Comparison of ENCODE assay signal across 25 cellular contexts in the genomic region with DNA sequence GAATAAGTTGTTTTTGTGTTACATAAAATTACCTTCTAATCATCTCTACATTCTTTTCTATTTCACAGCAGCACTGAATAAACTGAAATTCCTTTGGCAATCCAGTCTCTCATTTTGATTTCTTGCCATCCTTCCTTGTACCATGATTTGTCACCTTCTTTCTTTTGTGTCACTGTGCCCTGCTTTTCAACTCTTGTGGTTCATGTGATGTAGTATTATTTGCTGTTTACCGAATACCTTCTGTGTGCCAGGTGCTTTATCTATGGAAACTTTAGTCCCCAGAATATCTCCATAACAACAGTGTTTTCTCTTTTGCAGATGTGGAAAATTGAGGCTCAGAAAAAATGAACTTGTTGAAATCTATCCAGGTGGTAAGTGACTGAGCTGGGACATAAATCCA.
"Had no signal": no experiment of that assay in that cellular context is flagged by ENCODE, and none has a peak within 500 bp of the region (broad histone marks: within the 10 kb centered on the region; RNA-seq: fewer than 3 reads in every experiment).

No MANE protein-coding gene starts in this region.

- H3K9me3 ChIP-seq: adrenal gland had no signal

- H3K4me1 ChIP-seq: adrenal gland had no signal

- H3K4me3 ChIP-seq: adrenal gland, coronary artery, dorsolateral prefrontal cortex had no signal

- ATAC-seq: activated CD4-positive, alpha-beta T cell treated with anti-CD3 and anti-CD28 coated beads for 36 hours; activated CD8-positive, alpha-beta memory T cell treated with anti-CD3 and anti-CD28 coated beads, Interleukin-2, amount 10 ng/mL, durations not matched to agents 7 days and 5 days; activated CD8-positive, alpha-beta T cell treated with anti-CD3 and anti-CD28 coated beads, Interleukin-2, amount 10 ng/mL, durations not matched to agents 7 days and 5 days; activated naive CD8-positive, alpha-beta T cell treated with anti-CD3 and anti-CD28 coated beads, Interleukin-2, amount 50 U/mL, for 24 hours; esophagus mucosa had no signal

- H3K36me3 ChIP-seq: adrenal gland had no signal

- H3K27me3 ChIP-seq: adrenal gland, dorsolateral prefrontal cortex had no signal

- DNase-seq: activated CD4-positive, alpha-beta memory T cell treated with anti-CD3 and anti-CD28 coated beads for 36 hours; activated CD4-positive, alpha-beta T cell treated with anti-CD3 and anti-CD28 coated beads for 36 hours; activated CD4-positive, alpha-beta T cell treated with anti-CD3 and anti-CD28 coated beads, Interleukin-2, amount 10 ng/mL, durations not matched to agents 24 days and 14 days; activated CD4-positive, CD25-positive, alpha-beta regulatory T cell; activated CD4-positive, CD25-positive, alpha-beta regulatory T cell treated with anti-CD3 and anti-CD28 coated beads, Interleukin-2, amount 50 U/mL, for 72 hours; activated CD8-positive, alpha-beta memory T cell treated with anti-CD3 and anti-CD28 coated beads, Interleukin-2, amount 10 ng/mL, durations not matched to agents 7 days and 5 days; activated CD8-positive, alpha-beta memory T cell treated with anti-CD3 and anti-CD28 coated beads, Interleukin-2, amount 50 U/mL, for 4 hours; activated CD8-positive, alpha-beta T cell treated with anti-CD3 and anti-CD28 coated beads, Interleukin-2, amount 10 ng/mL, durations not matched to agents 7 days and 5 days; activated effector memory CD4-positive, alpha-beta T cell treated with anti-CD3 and anti-CD28 coated beads, Interleukin-2, amount 50 U/mL, for 16 hours; activated naive CD4-positive, alpha-beta T cell treated with anti-CD3 and anti-CD28 coated beads for 36 hours; activated naive CD8-positive, alpha-beta T cell treated with anti-CD3 and anti-CD28 coated beads for 36 hours; activated naive CD8-positive, alpha-beta T cell treated with anti-CD3 and anti-CD28 coated beads, Interleukin-2, amount 50 U/mL, for 24 hours; activated T-cell treated with anti-CD3 and anti-CD28 coated beads, Interleukin-2, amount 50 U/mL, for 1 hour; activated T-cell treated with anti-CD3 and anti-CD28 coated beads, Interleukin-2, amount 50 U/mL, for 48 hours; adrenal gland; amygdala; aorta; dorsolateral prefrontal cortex; effector memory CD4-positive, alpha-beta T cell; endodermal cell; foreskin fibroblast; head of caudate nucleus; hippocampal formation had no signal

- H3K27ac ChIP-seq: adrenal gland, coronary artery, dorsolateral prefrontal cortex had no signal
